Comparison of ENCODE assay signal across 20 cellular contexts in the genomic region with DNA sequence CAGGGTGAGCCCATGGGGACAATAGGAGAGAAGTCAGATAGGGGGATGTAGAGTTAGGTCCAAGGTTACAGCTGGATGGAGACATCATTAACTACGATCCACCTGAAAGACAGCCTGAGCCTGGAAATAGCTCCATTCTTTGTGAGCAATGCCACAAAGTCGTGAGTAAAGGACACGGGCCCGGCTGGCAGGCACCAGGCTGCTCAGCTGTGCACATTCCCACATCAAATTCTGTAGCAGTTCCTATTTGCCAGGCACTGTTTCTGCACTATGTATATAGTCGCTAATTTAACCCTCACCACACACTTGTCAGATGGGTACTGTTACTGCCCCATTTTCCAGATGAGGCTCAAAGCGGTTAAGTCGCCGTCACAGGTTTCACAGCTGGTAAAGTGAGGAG.
A peak's percentile ranks its signal among the peaks of the same experiment; 100 is the strongest.
DNase-seq lines count a peak whose midpoint lies in the region; ATAC-seq and TF ChIP-seq lines count a peak whose summit lies in the region.
"Had no signal": no experiment of that assay in that cellular context is flagged by ENCODE, and none has a peak within 500 bp of the region (broad histone marks: within the 10 kb centered on the region; RNA-seq: fewer than 3 reads in every experiment).

No MANE protein-coding gene starts in this region.

- no peaks in the 10 kb centered on the region for H3K4me1 ChIP-seq in HAP-1
- H3K4me1 ChIP-seq: SJCRH30 had no signal

- in situ Hi-C loops in HAP-1 (cut with MboI; ENCODE audit: low sequenced_read_pairs) = no loop called here

- H3K4me3 ChIP-seq in dorsolateral prefrontal cortex (no peak overlapping the region), HAP-1 (no peak overlapping the region)
- H3K4me3 ChIP-seq: GM23248, MG63, PC-9, SJCRH30 had no signal

- peak overlapping the region; percentile 11 to 100 (median 96) for H3K27ac ChIP-seq in dorsolateral prefrontal cortex
- peak overlapping the region; percentile 97 for H3K27ac ChIP-seq in layer of hippocampus (ENCODE audit: low read depth, low read length)
- H3K27ac ChIP-seq in substantia nigra (ENCODE audit: low read depth, low read length, poor library complexity, severe bottlenecking) = peak overlapping the region; percentile 98
- H3K27ac ChIP-seq: GM23248, PC-9, SJCRH30 had no signal

- H3K27me3 ChIP-seq in dorsolateral prefrontal cortex = no peaks in the 10 kb centered on the region
- H3K27me3 ChIP-seq in layer of hippocampus (ENCODE audit: control insufficient read depth, insufficient read depth, low read length) = no peaks in the 10 kb centered on the region
- H3K27me3 ChIP-seq in HAP-1 (ENCODE audit: low read depth) = no peaks in the 10 kb centered on the region
- H3K27me3 ChIP-seq: MG63 had no signal

- ATAC-seq in HG03439 (IDR thresholded peaks at IDR 0.05; ENCODE audit: unreplicated experiment) (no peak), GM19467 (IDR thresholded peaks at IDR 0.05; ENCODE audit: unreplicated experiment) (no peak)
- ATAC-seq: Right ventricle myocardium inferior had no signal

- H3K36me3 ChIP-seq in HAP-1 (replicated peaks) = no peaks in the 10 kb centered on the region
- H3K36me3 ChIP-seq: MG63, SJCRH30 had no signal

- no peak for TF ChIP-seq CTCF in dorsolateral prefrontal cortex (IDR thresholded peaks at IDR 0.05 in 54 of 56, conservative IDR thresholded peaks at IDR 0.05 in 2 of 56; ENCODE audit: low read depth in 1 of 56, partially characterized antibody in 56 of 56)

- intact Hi-C loops in dorsolateral prefrontal cortex (cut with DNase I) = loop anchor here in 1 of 2 donors (5.0 kb wide), 1 partner anchor 662 kb away; no protein-coding TSS in a partner anchor

- DNase-seq in dorsolateral prefrontal cortex = no peak
- DNase-seq in substantia nigra (lab: John Stamatoyannopoulos, UW) = no peak
- DNase-seq in activated T-cell treated with anti-CD3 and anti-CD28 coated beads, Interleukin-2, amount 50 U/mL, for 48 hours = no peak
- DNase-seq in HAP-1 (ENCODE audit: low spot score in 2 of 2) = no peak
- DNase-seq: C1 segment of cervical spinal cord, COR-L47, DMS53, GM23248, H9, HFFc6, KBM-7, MG63, NCI-H2029 treated with DMSO at 0.1 percent for 48 hours, NCI-H526 treated with DMSO at 0.1 percent for 48 hours, PC-9, SJCRH30 had no signal

- H3K9me3 ChIP-seq in HAP-1 = no peaks in the 10 kb centered on the region
- H3K9me3 ChIP-seq: MG63, SJCRH30 had no signal
